Comparison of ENCODE assay signal across 28 cellular contexts in the genomic region with DNA sequence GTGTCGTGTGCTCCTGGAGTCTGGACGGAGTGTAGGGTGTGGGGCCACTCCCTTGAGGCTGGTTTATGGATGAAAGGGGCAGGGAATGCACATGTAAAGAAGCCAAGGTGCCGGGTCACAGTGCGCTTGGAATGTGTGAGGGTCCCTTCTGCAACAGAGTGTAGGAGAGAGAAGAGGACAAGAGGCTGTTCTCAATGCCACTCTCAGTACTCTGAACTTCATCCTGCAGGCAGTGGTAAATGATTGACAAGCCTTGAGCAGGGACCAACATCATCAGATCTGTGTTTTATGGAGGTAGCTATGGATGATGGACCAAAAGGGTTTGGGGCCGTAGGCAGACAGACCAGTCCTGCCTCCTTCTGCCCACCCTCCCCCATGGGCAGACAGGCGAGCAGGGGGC. TPM values are rescaled to one million over a fixed set of nuclear protein-coding genes. Genes with fewer than 3 reads are reported as not detected.
"Had no signal": no experiment of that assay in that cellular context is flagged by ENCODE, and none has a peak within 500 bp of the region (broad histone marks: within the 10 kb centered on the region; RNA-seq: fewer than 3 reads in every experiment).

No MANE protein-coding gene starts in this region.

- H3K9me3 Mint-ChIP-seq: activated T-cell treated with anti-CD3 and anti-CD28 coated beads, Interleukin-2, amount 50 U/mL, for 4 hours; activated T-helper 17 cell treated with anti-CD3 and anti-CD28 coated beads, Interleukin-2, amount 50 U/mL, for 72 hours; effector memory CD8-positive, alpha-beta T cell had no signal

- H3K4me3 Mint-ChIP-seq: activated CD4-positive, alpha-beta T cell treated with anti-CD3 and anti-CD28 coated beads for 36 hours; activated CD8-positive, alpha-beta T cell treated with anti-CD3 and anti-CD28 coated beads for 36 hours; activated naive CD8-positive, alpha-beta T cell; activated T-cell treated with anti-CD3 and anti-CD28 coated beads, Interleukin-2, amount 50 U/mL, for 4 hours; activated T-helper 17 cell treated with anti-CD3 and anti-CD28 coated beads, Interleukin-2, amount 50 U/mL, for 72 hours; effector memory CD8-positive, alpha-beta T cell had no signal

- H3K4me1 Mint-ChIP-seq: activated CD4-positive, alpha-beta T cell treated with anti-CD3 and anti-CD28 coated beads for 36 hours; activated T-helper 17 cell treated with anti-CD3 and anti-CD28 coated beads, Interleukin-2, amount 50 U/mL, for 72 hours had no signal

- DNase-seq: activated CD4-positive, alpha-beta T cell treated with anti-CD3 and anti-CD28 coated beads for 36 hours; activated CD4-positive, alpha-beta T cell treated with anti-CD3 and anti-CD28 coated beads, Interleukin-2, amount 50 U/mL, for 1 hour; activated CD4-positive, alpha-beta T cell treated with anti-CD3 and anti-CD28 coated beads, Interleukin-2, amount 50 U/mL, for 48 hours; activated CD4-positive, CD25-positive, alpha-beta regulatory T cell; activated CD4-positive, CD25-positive, alpha-beta regulatory T cell treated with anti-CD3 and anti-CD28 coated beads, Interleukin-2, amount 50 U/mL, for 72 hours; activated CD8-positive, alpha-beta memory T cell treated with anti-CD3 and anti-CD28 coated beads for 24 hours; activated CD8-positive, alpha-beta T cell treated with anti-CD3 and anti-CD28 coated beads for 36 hours; activated effector memory CD4-positive, alpha-beta T cell treated with Interleukin-2 at 50 U/mL for 16 hours; activated gamma-delta T cell treated with Interleukin-2 at 50 U/mL for 16 hours; activated naive CD4-positive, alpha-beta T cell treated with anti-CD3 and anti-CD28 coated beads, Interleukin-2, amount 50 U/mL, for 16 hours; activated naive CD4-positive, alpha-beta T cell treated with Interleukin-2 at 50 U/mL for 16 hours; activated T-cell treated with anti-CD3 and anti-CD28 coated beads, Interleukin-2, amount 50 U/mL, for 4 hours; amniotic stem cell; anterior cingulate cortex; brain microvascular endothelial cell; caudate nucleus; cortex of kidney; dermis blood vessel endothelial cell; effector CD4-positive, alpha-beta T cell; effector memory CD8-positive, alpha-beta T cell; erythroblast; foreskin keratinocyte; gastrocnemius medialis; glutamatergic neuron; T-helper 2 cell had no signal

- H3K36me3 Mint-ChIP-seq: activated naive CD8-positive, alpha-beta T cell had no signal

- ATAC-seq: activated CD4-positive, alpha-beta T cell treated with anti-CD3 and anti-CD28 coated beads for 36 hours; activated CD8-positive, alpha-beta T cell treated with anti-CD3 and anti-CD28 coated beads for 36 hours; activated T-cell treated with anti-CD3 and anti-CD28 coated beads, Interleukin-2, amount 50 U/mL, for 4 hours; activated T-helper 17 cell treated with anti-CD3 and anti-CD28 coated beads, Interleukin-2, amount 50 U/mL, for 72 hours; effector memory CD8-positive, alpha-beta T cell; foreskin keratinocyte; gastrocnemius medialis; heart left ventricle had no signal

- H3K27ac Mint-ChIP-seq: activated CD4-positive, alpha-beta T cell treated with anti-CD3 and anti-CD28 coated beads for 36 hours; activated CD8-positive, alpha-beta T cell treated with anti-CD3 and anti-CD28 coated beads for 36 hours; activated naive CD8-positive, alpha-beta T cell; activated T-helper 17 cell treated with anti-CD3 and anti-CD28 coated beads, Interleukin-2, amount 50 U/mL, for 72 hours; effector memory CD8-positive, alpha-beta T cell had no signal

RNA-seq across cellular contexts. Expression of a gene that starts 7.2 kb away (rescaled TPM):
- polyA plus RNA-seq: foreskin keratinocyte had no signal
